Comparison of ENCODE assay signal across 16 cellular contexts in genomic region chr13:99986751-99987150, GRCh38. TPM values are rescaled to one million over a fixed set of nuclear protein-coding genes. Genes with fewer than 3 reads are reported as not detected.
DNase-seq lines count a peak whose midpoint lies in the region; ATAC-seq and TF ChIP-seq lines count a peak whose summit lies in the region.
"Had no signal": no experiment of that assay in that cellular context is flagged by ENCODE, and none has a peak within 500 bp of the region (broad histone marks: within the 10 kb centered on the region; RNA-seq: fewer than 3 reads in every experiment).

No MANE protein-coding gene starts in this region.

- no peaks in the 10 kb centered on the region for H4K20me1 ChIP-seq in Loucy (ENCODE audit: insufficient read depth, low read length, poor library complexity, severe bottlenecking)

- H3K4me1 Mint-ChIP-seq in brain (peaks cover 47% of the 10 kb centered on the region), neural crest cell (peaks cover 56% of the 10 kb centered on the region)
- H3K4me1 Mint-ChIP-seq: stimulated activated memory B cell treated with anti-CD40 and anti-IgM and Interleukin-4, amounts not matched to agents 10 μg/mL and 1 μg/mL and 100 μg/mL, for 72 hours had no signal

- no peak overlapping the region for H3K9ac ChIP-seq in Loucy (ENCODE audit: low read depth, low read length, poor library complexity, severe bottlenecking)

- H3F3A ChIP-seq in Loucy (ENCODE audit: low read depth): no peaks in the 10 kb centered on the region

- no peaks in the 10 kb centered on the region for H3K9me3 ChIP-seq in Loucy (ENCODE audit: insufficient read depth, low read depth, low read length)
- H3K9me3 ChIP-seq: right lobe of liver had no signal

- no peak overlapping the region for H3K4me2 ChIP-seq in Loucy (ENCODE audit: low read depth, low read length, poor library complexity, severe bottlenecking)

- no peak for TF ChIP-seq CTCF in Loucy (conservative IDR thresholded peaks at IDR 0.05; ENCODE audit: low read length)
- no peak for TF ChIP-seq CTCF in brain (conservative IDR thresholded peaks at IDR 0.05)
- TF ChIP-seq CTCF in neural crest cell (conservative IDR thresholded peaks at IDR 0.05): no peak

- H3K27me3 Mint-ChIP-seq in brain (peaks cover 89% of the 10 kb centered on the region), neural crest cell (ENCODE audit: low read depth) (peaks cover 89% of the 10 kb centered on the region)

- H3K36me3 Mint-ChIP-seq in brain: peaks cover 39% of the 10 kb centered on the region
- peaks cover 12% of the 10 kb centered on the region for H3K36me3 Mint-ChIP-seq in neural crest cell (ENCODE audit: low read depth)
- H3K36me3 Mint-ChIP-seq: stimulated activated memory B cell treated with anti-CD40 and anti-IgM and Interleukin-4, amounts not matched to agents 10 μg/mL and 1 μg/mL and 100 μg/mL, for 72 hours had no signal

- H3K9me3 Mint-ChIP-seq in brain (peaks cover 0 to 21% (median 4%) of the 10 kb centered on the region in 5 experiments), neural crest cell (no peaks in the 10 kb centered on the region)

- no peaks in the 10 kb centered on the region for H3K79me2 ChIP-seq in Loucy (ENCODE audit: insufficient read depth, low read length)

- no peak overlapping the region for H3K4me3 ChIP-seq in Loucy (ENCODE audit: low read length, poor library complexity, severe bottlenecking)
- H3K4me3 ChIP-seq: right lobe of liver had no signal

- no peak for ATAC-seq in HG03521 (IDR thresholded peaks at IDR 0.05; ENCODE audit: unreplicated experiment)
- ATAC-seq: left colon; right lobe of liver; SK-N-SH treated with all-trans-retinoic acid at 6 μM for 48 hours; stimulated activated memory B cell treated with anti-CD40 and anti-IgM and Interleukin-4, amounts not matched to agents 10 μg/mL and 1 μg/mL and 100 μg/mL, for 72 hours had no signal

- DNase-seq in NCI-H1417 (lab: John Stamatoyannopoulos, UW): peak; percentile 36 to 86 (median 81)
- no peak for DNase-seq in NCI-H1417 treated with DMSO at 0.1 percent for 48 hours (lab: John Stamatoyannopoulos, UW)
- no peak for DNase-seq in neural crest cell (ENCODE audit: low read depth, low spot score)
- no peak for DNase-seq in NCI-H774 (lab: John Stamatoyannopoulos, UW)
- DNase-seq in stimulated activated CD4-positive, alpha-beta T cell treated with anti-CD3 and anti-CD28 coated beads, Interleukin-12 subunit alpha, Interleukin-12 subunit beta, amount 100 ng/mL, for 4 hours: no peak
- DNase-seq: activated B cell treated with CpG ODN at 0.5 μM for 24 hours, cerebellar nuclear complex, left colon, NCI-H2029 treated with DMSO at 0.1 percent for 48 hours, right lobe of liver had no signal

- no peaks in the 10 kb centered on the region for H3K27me3 ChIP-seq in Loucy (ENCODE audit: insufficient read depth, low read length, poor library complexity, severe bottlenecking)

- peak overlapping the region; percentile 94 to 98 (median 97) for H3K27ac Mint-ChIP-seq in brain
- no peak overlapping the region for H3K27ac Mint-ChIP-seq in neural crest cell (ENCODE audit: unreplicated experiment)
- H3K27ac Mint-ChIP-seq: stimulated activated memory B cell treated with anti-CD40 and anti-IgM and Interleukin-4, amounts not matched to agents 10 μg/mL and 1 μg/mL and 100 μg/mL, for 72 hours had no signal

- peaks cover 3% of the 10 kb centered on the region for H3K4me1 ChIP-seq in Loucy (ENCODE audit: insufficient read depth, low read length, poor library complexity, severe bottlenecking)

- H2AFZ ChIP-seq in Loucy (ENCODE audit: low read length): peak overlapping the region; percentile 69

- H3K36me3 ChIP-seq in Loucy (ENCODE audit: insufficient read depth, low read length): no peaks in the 10 kb centered on the region
- H3K36me3 ChIP-seq: right lobe of liver had no signal

- H3K4me3 Mint-ChIP-seq in brain (peak overlapping the region; percentile 85 to 90 (median 87)), neural crest cell (peak overlapping the region; percentile 76)
- H3K4me3 Mint-ChIP-seq: activated B cell treated with CpG ODN at 0.5 μM for 24 hours had no signal

- no peaks in the 10 kb centered on the region for H3K9me2 ChIP-seq in Loucy (replicated peaks; ENCODE audit: low read depth, low read length)

RNA-seq across cellular contexts. Expression of gene ZIC2, which starts 5.2 kb away (rescaled TPM):
- 300 TPM for polyA plus RNA-seq in brain (ENCODE audit: insufficient read depth, low read depth, low replicate concordance)
- 48.6 and 55.3 TPM in 2 replicates for total RNA-seq in neural crest cell
- total RNA-seq: activated B cell treated with CpG ODN at 0.5 μM for 24 hours, epithelial cell of proximal tubule had no signal

RNA-seq across cellular contexts. Expression of gene ZIC5, which starts 15.2 kb away (rescaled TPM):
- polyA plus RNA-seq in brain (ENCODE audit: insufficient read depth, low read depth, low replicate concordance): 49.1 TPM
- 6.3 and 6.7 TPM in 2 replicates for total RNA-seq in neural crest cell
- total RNA-seq: activated B cell treated with CpG ODN at 0.5 μM for 24 hours, epithelial cell of proximal tubule, left colon, right lobe of liver had no signal

Comparison
In these comparisons a context has a peak if more than half of its experiments do, and no peak if none do; other contexts are left out.
1. DNase-seq: peak in NCI-H1417 (3 of 3); none in NCI-H1417 treated with DMSO at 0.1 percent for 48 hours (single experiment), neural crest cell (single experiment), NCI-H774 (single experiment) and stimulated activated CD4-positive, alpha-beta T cell treated with anti-CD3 and anti-CD28 coated beads, Interleukin-12 subunit alpha, Interleukin-12 subunit beta, amount 100 ng/mL, for 4 hours (single experiment).